8 cellular contexts compared by ENCODE assay signal in the genomic region with DNA sequence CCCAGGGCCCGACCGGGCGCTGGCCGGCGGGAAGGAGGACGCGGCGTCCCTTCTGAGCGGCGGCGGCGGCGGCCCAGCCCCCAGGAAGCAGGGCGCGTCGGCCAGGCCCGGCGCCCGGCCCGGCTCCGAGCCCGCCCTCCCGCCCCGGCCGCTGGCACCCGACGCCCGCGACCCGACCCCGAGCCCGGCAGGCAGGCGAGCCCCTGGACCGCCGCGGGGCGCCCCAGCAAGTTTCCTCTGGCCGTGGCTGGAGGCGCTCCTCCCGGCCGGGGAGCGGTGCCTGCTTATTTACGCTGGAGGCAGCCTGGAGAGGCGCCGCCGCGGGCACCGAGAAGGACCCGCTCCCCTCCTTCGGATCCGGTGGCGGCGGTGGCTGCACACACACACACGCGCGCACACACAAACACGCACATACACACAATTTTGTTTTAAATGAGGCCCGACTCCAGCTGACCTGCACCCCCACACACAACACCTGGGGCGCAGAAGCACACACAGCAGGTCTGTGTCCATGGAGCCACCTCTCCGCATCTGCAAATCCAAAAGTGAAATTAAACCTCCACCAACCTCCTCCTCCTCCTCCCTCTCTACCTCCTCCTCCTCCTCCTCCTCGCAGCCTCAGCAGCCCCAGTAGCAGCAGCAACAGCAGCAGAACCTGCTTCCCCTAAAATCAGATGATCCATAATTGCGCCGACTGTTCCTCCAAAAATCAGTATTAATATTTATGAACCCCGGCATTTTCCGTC. TPM values are rescaled to one million over a fixed set of nuclear protein-coding genes. Genes with fewer than 3 reads are reported as not detected.
A peak's percentile ranks its signal among the peaks of the same experiment; 100 is the strongest.
DNase-seq lines count a peak whose midpoint lies in the region; ATAC-seq and TF ChIP-seq lines count a peak whose summit lies in the region.

No MANE protein-coding gene starts in this region.

- whole genome bisulfite sequencing in HUES64, result under 1% methylated on average over 65 of the region's 65 CpGs

- H3K9ac ChIP-seq in HUES64 (ENCODE audit: low read depth, low read length), result peak overlapping the region; percentile 77

- no peaks in the 10 kb centered on the region for H3K27me3 Mint-ChIP-seq in WTC11 (ENCODE audit: low read depth)

- TF ChIP-seq CTCF in WTC11 (IDR thresholded peaks at IDR 0.05), result no peak

- H3K4me1 ChIP-seq in HUES64 (ENCODE audit: insufficient read depth, low read length), result peaks cover 7% of the 10 kb centered on the region

- peak overlapping the region; percentile 97 for H3K27ac Mint-ChIP-seq in WTC11

- peaks cover 34% of the 10 kb centered on the region for H3K4me1 Mint-ChIP-seq in WTC11

- peak overlapping the region; percentile 73 for H3K4me3 ChIP-seq in HUES64 (ENCODE audit: low read length)

- H3K27me3 ChIP-seq in HUES64 (ENCODE audit: insufficient read depth, low read length), result no peaks in the 10 kb centered on the region

- H3K9me3 ChIP-seq in HUES64 (ENCODE audit: insufficient read depth, low read depth, low read length), result no peaks in the 10 kb centered on the region

- peak overlapping the region; percentile 62; the same call in 1 of the 2 replicates for H3K27ac ChIP-seq in HUES64 (ENCODE audit: low read depth, low read length)

- peak overlapping the region; percentile 98 for H3K4me3 Mint-ChIP-seq in WTC11

- H3K36me3 ChIP-seq in HUES64 (ENCODE audit: insufficient read depth, low read length), result no peaks in the 10 kb centered on the region

- ATAC-seq in WTC11, result peak; percentile 2; the same call in 1 of the 2 replicates
- no peak for ATAC-seq in GM21786 (IDR thresholded peaks at IDR 0.05; ENCODE audit: unreplicated experiment)

- POLR2A ChIA-PET in WTC11 (lab: Charles Lee), result interaction anchor here (0.7 to 2.0 kb wide), 9 partner anchors 26 to 307 kb away, joined by 3 to 8 read pairs (median 3); a partner anchor contains a TSS

- DNase-seq in NCI-H510A treated with DMSO at 0.1 percent for 48 hours (lab: John Stamatoyannopoulos, UW) (peak; percentile 44), NCI-H510A (lab: John Stamatoyannopoulos, UW) (no peak), WTC11 (ENCODE audit: low spot score) (peak; percentile 49), kidney glomerular epithelial cell (lab: John Stamatoyannopoulos, UW) (peak; percentile 54)
- DNase-seq in central memory CD4-positive, alpha-beta T cell, result peak; percentile 62
- peak; percentile 32 to 36 for DNase-seq in stimulated activated CD4-positive, alpha-beta T cell treated with anti-CD3 and anti-CD28 coated beads, Interleukin-1b, Interleukin-23, amount 100 ng/mL, for 4 hours (ENCODE audit: low read depth in 2 of 2)

- CTCF ChIA-PET in WTC11 (lab: Charles Lee), result interaction anchor here (1.1 to 1.5 kb wide), 2 partner anchors 186 to 210 kb away, joined by 3 to 7 read pairs; no protein-coding TSS in a partner anchor

- H3K9me3 Mint-ChIP-seq in WTC11, result no peaks in the 10 kb centered on the region

- no peaks in the 10 kb centered on the region for H3K36me3 Mint-ChIP-seq in WTC11

TF ChIP-seq in WTC11, 78 proteins besides CTCF, POLR2A, EP300 and RAD21:
- TF ChIP-seq, protein P1, sequence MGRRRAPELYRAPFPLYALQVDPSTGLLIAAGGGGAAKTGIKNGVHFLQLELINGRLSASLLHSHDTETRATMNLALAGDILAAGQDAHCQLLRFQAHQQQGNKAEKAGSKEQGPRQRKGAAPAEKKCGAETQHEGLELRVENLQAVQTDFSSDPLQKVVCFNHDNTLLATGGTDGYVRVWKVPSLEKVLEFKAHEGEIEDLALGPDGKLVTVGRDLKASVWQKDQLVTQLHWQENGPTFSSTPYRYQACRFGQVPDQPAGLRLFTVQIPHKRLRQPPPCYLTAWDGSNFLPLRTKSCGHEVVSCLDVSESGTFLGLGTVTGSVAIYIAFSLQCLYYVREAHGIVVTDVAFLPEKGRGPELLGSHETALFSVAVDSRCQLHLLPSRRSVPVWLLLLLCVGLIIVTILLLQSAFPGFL (CRISPR knock-in tag; IDR thresholded peaks at IDR 0.05; ENCODE audit: borderline replicate concordance), result no peak
- TF ChIP-seq CBFB (CRISPR knock-in tag; IDR thresholded peaks at IDR 0.05; ENCODE audit: low read depth) (no peak), FOXK1 (CRISPR knock-in tag; IDR thresholded peaks at IDR 0.05) (no peak), MYBL2 (CRISPR knock-in tag; IDR thresholded peaks at IDR 0.05) (no peak), NFE2L1 (CRISPR knock-in tag; IDR thresholded peaks at IDR 0.05) (0 out of 2 replicates have a peak, but pooled peaks have one; percentile 15), ZNF263 (CRISPR knock-in tag; IDR thresholded peaks at IDR 0.05; ENCODE audit: low read depth) (peak; percentile 90), ZBTB21 (CRISPR knock-in tag; IDR thresholded peaks at IDR 0.05; ENCODE audit: borderline replicate concordance) (no peak), SMAD3 (CRISPR knock-in tag; IDR thresholded peaks at IDR 0.05; ENCODE audit: borderline replicate concordance) (peak; percentile 30; the same call in 1 of the 2 replicates), ZNF423 (CRISPR knock-in tag; IDR thresholded peaks at IDR 0.05) (no peak; the same call in 1 of the 2 replicates), ZNF232 (CRISPR knock-in tag; IDR thresholded peaks at IDR 0.05) (0 out of 2 replicates have a peak, but pooled peaks have one; percentile 12), TP53 (CRISPR knock-in tag; IDR thresholded peaks at IDR 0.05) (no peak), JAZF1 (CRISPR knock-in tag; IDR thresholded peaks at IDR 0.05) (no peak), ELF4 (CRISPR knock-in tag; IDR thresholded peaks at IDR 0.05; ENCODE audit: low read depth) (no peak), NR3C1 (CRISPR knock-in tag; conservative IDR thresholded peaks at IDR 0.05; ENCODE audit: low read depth) (no peak), CREM (CRISPR knock-in tag; IDR thresholded peaks at IDR 0.05) (no peak)
- TF ChIP-seq, protein P2, sequence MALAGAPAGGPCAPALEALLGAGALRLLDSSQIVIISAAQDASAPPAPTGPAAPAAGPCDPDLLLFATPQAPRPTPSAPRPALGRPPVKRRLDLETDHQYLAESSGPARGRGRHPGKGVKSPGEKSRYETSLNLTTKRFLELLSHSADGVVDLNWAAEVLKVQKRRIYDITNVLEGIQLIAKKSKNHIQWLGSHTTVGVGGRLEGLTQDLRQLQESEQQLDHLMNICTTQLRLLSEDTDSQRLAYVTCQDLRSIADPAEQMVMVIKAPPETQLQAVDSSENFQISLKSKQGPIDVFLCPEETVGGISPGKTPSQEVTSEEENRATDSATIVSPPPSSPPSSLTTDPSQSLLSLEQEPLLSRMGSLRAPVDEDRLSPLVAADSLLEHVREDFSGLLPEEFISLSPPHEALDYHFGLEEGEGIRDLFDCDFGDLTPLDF (CRISPR knock-in tag; IDR thresholded peaks at IDR 0.05), result no peak
- TF ChIP-seq, protein P3, sequence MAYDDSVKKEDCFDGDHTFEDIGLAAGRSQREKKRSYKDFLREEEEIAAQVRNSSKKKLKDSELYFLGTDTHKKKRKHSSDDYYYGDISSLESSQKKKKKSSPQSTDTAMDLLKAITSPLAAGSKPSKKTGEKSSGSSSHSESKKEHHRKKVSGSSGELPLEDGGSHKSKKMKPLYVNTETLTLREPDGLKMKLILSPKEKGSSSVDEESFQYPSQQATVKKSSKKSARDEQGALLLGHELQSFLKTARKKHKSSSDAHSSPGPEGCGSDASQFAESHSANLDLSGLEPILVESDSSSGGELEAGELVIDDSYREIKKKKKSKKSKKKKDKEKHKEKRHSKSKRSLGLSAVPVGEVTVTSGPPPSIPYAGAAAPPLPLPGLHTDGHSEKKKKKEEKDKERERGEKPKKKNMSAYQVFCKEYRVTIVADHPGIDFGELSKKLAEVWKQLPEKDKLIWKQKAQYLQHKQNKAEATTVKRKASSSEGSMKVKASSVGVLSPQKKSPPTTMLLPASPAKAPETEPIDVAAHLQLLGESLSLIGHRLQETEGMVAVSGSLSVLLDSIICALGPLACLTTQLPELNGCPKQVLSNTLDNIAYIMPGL (CRISPR knock-in tag; IDR thresholded peaks at IDR 0.05), result no peak
- TF ChIP-seq, protein P4, sequence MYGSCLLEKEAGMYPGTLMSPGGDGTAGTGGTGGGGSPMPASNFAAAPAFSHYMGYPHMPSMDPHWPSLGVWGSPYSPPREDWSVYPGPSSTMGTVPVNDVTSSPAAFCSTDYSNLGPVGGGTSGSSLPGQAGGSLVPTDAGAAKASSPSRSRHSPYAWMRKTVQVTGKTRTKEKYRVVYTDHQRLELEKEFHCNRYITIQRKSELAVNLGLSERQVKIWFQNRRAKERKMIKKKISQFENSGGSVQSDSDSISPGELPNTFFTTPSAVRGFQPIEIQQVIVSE (CRISPR knock-in tag; IDR thresholded peaks at IDR 0.05; ENCODE audit: borderline replicate concordance), result no peak
- TF ChIP-seq, protein P5, sequence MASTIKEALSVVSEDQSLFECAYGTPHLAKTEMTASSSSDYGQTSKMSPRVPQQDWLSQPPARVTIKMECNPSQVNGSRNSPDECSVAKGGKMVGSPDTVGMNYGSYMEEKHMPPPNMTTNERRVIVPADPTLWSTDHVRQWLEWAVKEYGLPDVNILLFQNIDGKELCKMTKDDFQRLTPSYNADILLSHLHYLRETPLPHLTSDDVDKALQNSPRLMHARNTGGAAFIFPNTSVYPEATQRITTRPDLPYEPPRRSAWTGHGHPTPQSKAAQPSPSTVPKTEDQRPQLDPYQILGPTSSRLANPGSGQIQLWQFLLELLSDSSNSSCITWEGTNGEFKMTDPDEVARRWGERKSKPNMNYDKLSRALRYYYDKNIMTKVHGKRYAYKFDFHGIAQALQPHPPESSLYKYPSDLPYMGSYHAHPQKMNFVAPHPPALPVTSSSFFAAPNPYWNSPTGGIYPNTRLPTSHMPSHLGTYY (CRISPR knock-in tag; IDR thresholded peaks at IDR 0.05), result no peak

RNA-seq across cellular contexts. Expression of a gene that starts 0.7 kb away (rescaled TPM):
- 6.4 TPM for polyA plus RNA-seq in HUES64 (2013, experiment 1 of 2)
- 6.5 TPM for polyA plus RNA-seq in HUES64 (2013, experiment 2 of 2)
- total RNA-seq in WTC11 (2021), result 9.3 to 11.8 TPM (median 11.3 TPM) in 3 replicates
